23 cellular contexts compared by ENCODE assay signal in genomic region chr5:115723224-115723623, GRCh38.
"Had no signal": no experiment of that assay in that cellular context is flagged by ENCODE, and none has a peak within 500 bp of the region (broad histone marks: within the 10 kb centered on the region; RNA-seq: fewer than 3 reads in every experiment).

No MANE protein-coding gene starts in this region.

- DNase-seq: activated CD4-positive, alpha-beta T cell treated with anti-CD3 and anti-CD28 coated beads for 48 hours; activated CD4-positive, alpha-beta T cell treated with anti-CD3 and anti-CD28 coated beads, Interleukin-2, amount 50 U/mL, for 48 hours; activated CD8-positive, alpha-beta memory T cell treated with anti-CD3 and anti-CD28 coated beads for 24 hours; activated effector memory CD4-positive, alpha-beta T cell treated with Interleukin-2 at 50 U/mL for 16 hours; activated naive CD4-positive, alpha-beta T cell treated with Interleukin-2 at 50 U/mL for 16 hours; anterior cingulate cortex; left cardiac atrium; lower lobe of right lung; mesenchymal stem cell; naive thymus-derived CD8-positive, alpha-beta T cell; posterior cingulate gyrus; spleen; stimulated activated CD4-positive, alpha-beta T cell treated with anti-CD3 and anti-CD28 coated beads, Interleukin-2, amount 100 ng/mL, for 48 hours; stimulated activated naive CD8-positive, alpha-beta T cell treated with anti-CD3 and anti-CD28 coated beads, Interleukin-15, Interleukin-2, amounts not matched to agents 100 U/mL and 50 U/mL, for 24 hours; T-helper 9 cell had no signal

- H3K27ac Mint-ChIP-seq: activated naive CD8-positive, alpha-beta T cell; naive thymus-derived CD8-positive, alpha-beta T cell had no signal

- H3K4me3 Mint-ChIP-seq: activated naive CD8-positive, alpha-beta T cell; naive thymus-derived CD8-positive, alpha-beta T cell had no signal

- H2AFZ ChIP-seq: hepatocyte had no signal

- H3K79me2 ChIP-seq: hepatocyte had no signal

- ATAC-seq: activated CD4-positive, CD25-positive, alpha-beta regulatory T cell treated with anti-CD3 and anti-CD28 coated beads, Interleukin-2, amount 50 U/mL, for 24 hours; gastroesophageal sphincter; lower lobe of right lung; naive thymus-derived CD8-positive, alpha-beta T cell; stimulated activated naive CD8-positive, alpha-beta T cell treated with anti-CD3 and anti-CD28 coated beads, Interleukin-15, Interleukin-2, amounts not matched to agents 100 U/mL and 50 U/mL, for 24 hours had no signal

- H3K4me2 ChIP-seq: hepatocyte had no signal

- H3K36me3 ChIP-seq: gastroesophageal sphincter, lower lobe of right lung, spleen had no signal

- H3K27me3 ChIP-seq: gastroesophageal sphincter, hepatocyte, spleen had no signal

- H3K4me1 ChIP-seq: lower lobe of right lung, spleen had no signal

- FAIRE-seq: endothelial cell of umbilical vein, keratinocyte, TTC549 had no signal

- H3K27ac ChIP-seq: gastroesophageal sphincter, hepatocyte, lower lobe of right lung, VCaP had no signal

- H3K36me3 Mint-ChIP-seq: activated naive CD8-positive, alpha-beta T cell had no signal

- H3K4me3 ChIP-seq: gastroesophageal sphincter, hepatocyte, lower lobe of right lung, spleen had no signal

- H3K9me3 ChIP-seq: gastroesophageal sphincter, lower lobe of right lung, spleen had no signal
